1 cellular context compared by ENCODE assay signal in genomic region chr17:41772586-41773189, GRCh38.
TF ChIP-seq lines count a peak whose summit lies in the region.

No MANE protein-coding gene starts in this region.

TF ChIP-seq in HepG2, 621 proteins besides CTCF, POLR2A, EP300 and RAD21 (continued from another document and continues in another):
- no peak for TF ChIP-seq ZNF142 (CRISPR knock-in tag; IDR thresholded peaks at IDR 0.05)
- TF ChIP-seq SNAPC4 (CRISPR knock-in tag; IDR thresholded peaks at IDR 0.05): no peak; the same call in 1 of the 2 replicates
- no peak; the same call in 1 of the 2 replicates for TF ChIP-seq ZBTB38 (CRISPR knock-in tag; IDR thresholded peaks at IDR 0.05)
- no peak for TF ChIP-seq ZNF768 (CRISPR knock-in tag; IDR thresholded peaks at IDR 0.05)
- TF ChIP-seq ZNF772 (CRISPR knock-in tag; IDR thresholded peaks at IDR 0.05): peak; percentile 96; the same call in 1 of the 2 replicates
- no peak for TF ChIP-seq RFX1 (IDR thresholded peaks at IDR 0.05)
- no peak; the same call in 1 of the 2 replicates for TF ChIP-seq TOPORS (CRISPR knock-in tag; IDR thresholded peaks at IDR 0.05)
- no peak for TF ChIP-seq XBP1 (CRISPR knock-in tag; IDR thresholded peaks at IDR 0.05)
- TF ChIP-seq ZSCAN21 (CRISPR knock-in tag; IDR thresholded peaks at IDR 0.05; ENCODE audit: borderline replicate concordance): peak; percentile 64
- TF ChIP-seq SRY (CRISPR knock-in tag; IDR thresholded peaks at IDR 0.05): no peak
- TF ChIP-seq CREM (IDR thresholded peaks at IDR 0.05): peak; percentile 48; the same call in 1 of the 2 replicates
- no peak for TF ChIP-seq CREM (CRISPR knock-in tag; IDR thresholded peaks at IDR 0.05)
- no peak for TF ChIP-seq ONECUT2 (CRISPR knock-in tag; IDR thresholded peaks at IDR 0.05)
- TF ChIP-seq ZNF776 (CRISPR knock-in tag; IDR thresholded peaks at IDR 0.05): no peak; the same call in 1 of the 2 replicates
- no peak for TF ChIP-seq ZNF607 (CRISPR knock-in tag; IDR thresholded peaks at IDR 0.05; ENCODE audit: borderline replicate concordance)
- TF ChIP-seq TFAP4 (IDR thresholded peaks at IDR 0.05; ENCODE audit: borderline replicate concordance, low read depth): peak; percentile 38; the same call in 1 of the 2 replicates
- TF ChIP-seq ZNF547 (CRISPR knock-in tag; IDR thresholded peaks at IDR 0.05): peak; percentile 47; the same call in 1 of the 2 replicates
- peak; percentile 94 for TF ChIP-seq ZNF136 (CRISPR knock-in tag; IDR thresholded peaks at IDR 0.05; ENCODE audit: low read depth)
- no peak for TF ChIP-seq NONO (IDR thresholded peaks at IDR 0.05)
- TF ChIP-seq NONO (CRISPR knock-in tag; conservative IDR thresholded peaks at IDR 0.05): peak; percentile 72; the same call in 1 of the 2 replicates
- TF ChIP-seq SRSF9 (IDR thresholded peaks at IDR 0.05; ENCODE audit: borderline replicate concordance, insufficient read depth, low read depth, low read length, poor library complexity, severe bottlenecking): no peak
- TF ChIP-seq UBTF (CRISPR knock-in tag; IDR thresholded peaks at IDR 0.05): no peak; the same call in 1 of the 2 replicates
- TF ChIP-seq HMGXB3 (CRISPR knock-in tag; IDR thresholded peaks at IDR 0.05; ENCODE audit: borderline replicate concordance): no peak
- TF ChIP-seq ZNF276 (CRISPR knock-in tag; IDR thresholded peaks at IDR 0.05; ENCODE audit: low read depth): 0 out of 2 replicates have a peak, but pooled peaks have one; percentile 14
- no peak for TF ChIP-seq GATAD1 (CRISPR knock-in tag; IDR thresholded peaks at IDR 0.05)
- TF ChIP-seq ZNF687 (CRISPR knock-in tag; IDR thresholded peaks at IDR 0.05): peak; percentile 96
- TF ChIP-seq ARNT2 (CRISPR knock-in tag; IDR thresholded peaks at IDR 0.05; ENCODE audit: low read depth): peak; percentile 67; the same call in 1 of the 2 replicates
- TF ChIP-seq ZFY (CRISPR knock-in tag; IDR thresholded peaks at IDR 0.05): peak; percentile 75
- no peak for TF ChIP-seq POLR2AphosphoS2 (IDR thresholded peaks at IDR 0.05; ENCODE audit: low read depth, low read length)
- peak; percentile 71; the same call in 1 of the 2 replicates for TF ChIP-seq ZNF501 (CRISPR knock-in tag; IDR thresholded peaks at IDR 0.05)
